ENCODE assay signal across 10 cellular contexts in the genomic region with DNA sequence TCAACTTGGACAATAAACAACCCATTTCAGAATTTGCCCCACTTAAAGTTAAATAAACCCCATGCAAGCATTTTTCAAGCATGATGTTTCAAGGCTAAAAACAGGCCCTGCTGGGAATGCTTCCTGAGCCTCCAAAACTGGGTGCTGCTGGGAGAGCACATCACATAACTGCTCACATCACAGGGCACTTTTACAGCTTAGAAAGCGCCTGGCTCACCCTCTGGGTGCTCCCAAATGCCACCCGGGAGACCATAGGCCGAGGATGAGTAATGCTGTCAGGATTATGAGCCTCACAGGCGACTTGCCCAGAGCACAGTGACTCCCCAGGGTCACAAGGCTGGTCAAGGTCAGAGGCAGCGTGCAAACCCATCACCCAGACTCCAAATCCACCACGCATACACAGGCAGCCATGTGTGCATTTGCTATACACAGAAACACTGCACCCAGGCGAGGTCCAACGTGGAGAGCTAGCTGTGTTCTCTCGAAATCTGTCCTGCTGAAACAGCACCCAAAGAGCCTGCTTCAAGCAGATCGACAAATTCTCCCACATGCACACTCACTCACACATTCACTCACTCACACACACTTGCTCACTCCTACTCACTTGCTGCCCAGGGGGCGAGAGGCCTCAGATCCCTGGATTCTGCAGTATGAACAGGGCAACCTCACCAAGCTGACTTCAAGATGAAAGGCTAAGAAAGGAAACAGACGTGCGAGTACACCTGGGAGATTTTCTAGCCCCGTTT. TPM values are rescaled to one million over a fixed set of nuclear protein-coding genes. Genes with fewer than 3 reads are reported as not detected.
A peak's percentile ranks its signal among the peaks of the same experiment; 100 is the strongest.
DNase-seq lines count a peak whose midpoint lies in the region; ATAC-seq, FAIRE-seq and TF ChIP-seq lines count a peak whose summit lies in the region.
"Had no signal": no experiment of that assay in that cellular context is flagged by ENCODE, and none has a peak within 500 bp of the region (broad histone marks: within the 10 kb centered on the region; RNA-seq: fewer than 3 reads in every experiment).

No MANE protein-coding gene starts in this region.

- DNase-seq in Right ventricle myocardium inferior (ENCODE audit: missing footprints) (no peak), cardiac septum (ENCODE audit: low spot score) (no peak), coronary artery (ENCODE audit: low spot score) (no peak), right lobe of liver (peak in 1 of 3 donors; percentile 71), aorta (no peak), NCI-H345 treated with DMSO at 0.1 percent for 48 hours (lab: John Stamatoyannopoulos, UW; ENCODE audit: unreplicated experiment) (no peak), foreskin keratinocyte (no peak), frontal cortex (ENCODE audit: low spot score in 2 of 2) (no peak)
- DNase-seq: central memory CD4-positive, alpha-beta T cell; NCI-H2171 had no signal

- no peaks in the 10 kb centered on the region for H3K27me3 ChIP-seq in right lobe of liver
- H3K27me3 ChIP-seq in aorta (ENCODE audit: control insufficient read depth in 1 of 2, insufficient read depth in 2 of 2, low read length in 1 of 2), result no peaks in the 10 kb centered on the region
- no peaks in the 10 kb centered on the region for H3K27me3 ChIP-seq in foreskin keratinocyte

- TF ChIP-seq POLR2A in right lobe of liver (IDR thresholded peaks at IDR 0.05), result no peak

- H3K9me3 ChIP-seq in right lobe of liver (no peaks in the 10 kb centered on the region), aorta (ENCODE audit: control insufficient read depth, low read length) (no peaks in the 10 kb centered on the region)

- H3K27ac ChIP-seq in coronary artery, result peak overlapping the region; percentile 53 to 89
- no peak overlapping the region for H3K27ac ChIP-seq in right lobe of liver
- H3K27ac ChIP-seq in aorta (ENCODE audit: low read depth in 1 of 2, low read length in 2 of 2), result peak overlapping the region in 1 of 2 donors; percentile 86
- H3K27ac ChIP-seq in foreskin keratinocyte, result no peak overlapping the region

- TF ChIP-seq CTCF in coronary artery (IDR thresholded peaks at IDR 0.05), result no peak
- TF ChIP-seq CTCF in right lobe of liver (IDR thresholded peaks at IDR 0.05), result no peak
- TF ChIP-seq CTCF in foreskin keratinocyte (conservative IDR thresholded peaks at IDR 0.05), result no peak

- ATAC-seq in Right ventricle myocardium inferior (peak; percentile 74), right lobe of liver (peak; percentile 23 to 93 (median 54)), aorta (ENCODE audit: low FRiP score) (peak; percentile 72), foreskin keratinocyte (no peak)

- H3K4me3 ChIP-seq in coronary artery (no peak overlapping the region), right lobe of liver (no peak overlapping the region), aorta (ENCODE audit: low read length in 2 of 2) (no peak overlapping the region)

- FAIRE-seq in frontal cortex (lab: Jason Lieb, UNC), result no peak

- H3K4me1 ChIP-seq in right lobe of liver (peaks cover 0 to 18% (median 0%) of the 10 kb centered on the region in 4 donors), aorta (ENCODE audit: control insufficient read depth in 1 of 2, insufficient read depth in 2 of 2, low read length in 2 of 2) (peaks cover 0 to 2% of the 10 kb centered on the region in 2 donors), foreskin keratinocyte (no peaks in the 10 kb centered on the region)

- WGBS in right lobe of liver (ENCODE audit: insufficient coverage, low coverage, low lambda C conversion rate, missing lambda C conversion rate), result 47% methylated on average over 6 of the region's 14 CpGs
- WGBS in aorta, 2 donors, result 34 to 35% methylated on average over 14 of the region's 14 CpGs

- intact Hi-C loops in Right ventricle myocardium inferior (cut with DNase I), result no loop called here
- intact Hi-C loops in cardiac septum (cut with DNase I), result no loop called here
- intact Hi-C loops in right lobe of liver (cut with DNase I), result no loop called here
- intact Hi-C loops in aorta (cut with DNase I), result no loop called here

- H3K36me3 ChIP-seq in right lobe of liver, result no peaks in the 10 kb centered on the region
- no peaks in the 10 kb centered on the region for H3K36me3 ChIP-seq in aorta (ENCODE audit: control insufficient read depth in 1 of 2, insufficient read depth in 2 of 2, low read length in 1 of 2)

RNA-seq across cellular contexts. Expression of a gene that starts 58.7 kb away (rescaled TPM):
- 123 TPM for total RNA-seq in Right ventricle myocardium inferior
- 77.1 TPM for total RNA-seq in cardiac septum
- 10 to 100 TPM; 28.4 to 61.0 (median 40.0) TPM for total RNA-seq in right lobe of liver
- 10 to 100 TPM; 50.8 to 69.5 TPM for total RNA-seq in aorta
- 10 to 100 TPM; 39.7 to 57.5 TPM for polyA plus RNA-seq in aorta
- 77.9 and 94.3 TPM in 2 replicates for total RNA-seq in foreskin keratinocyte
- polyA plus RNA-seq in foreskin keratinocyte, result 55.4 and 75.3 TPM in 2 replicates
- total RNA-seq in frontal cortex, result 25.3 TPM

Comparison
In these comparisons a context has a peak if more than half of its experiments do, and no peak if none do; other contexts are left out.
1. H3K27ac ChIP-seq: peak in coronary artery (2 of 2); none in right lobe of liver (0 of 3) and foreskin keratinocyte (single experiment).